22 cellular contexts compared by ENCODE assay signal in genomic region chr11:45165386-45165785, GRCh38.
"Had no signal": no experiment of that assay in that cellular context is flagged by ENCODE, and none has a peak within 500 bp of the region (broad histone marks: within the 10 kb centered on the region; RNA-seq: fewer than 3 reads in every experiment).

No MANE protein-coding gene starts in this region.

- H3K36me3 Mint-ChIP-seq: immature natural killer cell; naive B cell; natural killer cell treated with Interleukin-12 subunit alpha and Interleukin-12 subunit beta and Interleukin-15 and Interleukin-18, amount 100 ng/mL, for 72 hours had no signal

- H3K4me3 ChIP-seq: lung, prostate gland, right atrium auricular region, thoracic aorta, transverse colon had no signal

- H3K27me3 Mint-ChIP-seq: memory B cell; naive B cell; natural killer cell treated with Interleukin-12 subunit alpha and Interleukin-12 subunit beta and Interleukin-15 and Interleukin-18, amount 100 ng/mL, for 72 hours; stimulated activated memory B cell treated with anti-CD40 and anti-IgM and Interleukin-4, amounts not matched to agents 10 μg/mL and 1 μg/mL and 100 μg/mL, for 72 hours had no signal

- DNase-seq: cortex of kidney; effector CD4-positive, alpha-beta T cell; hypothalamus; immature natural killer cell; islet precursor cell; kidney glomerular epithelial cell; left colon; left ventricle myocardium superior; naive B cell; stimulated activated CD4-positive, alpha-beta T cell treated with anti-CD3 and anti-CD28 coated beads, Interleukin-4, amount 100 ng/mL, for 4 hours; stimulated activated naive CD8-positive, alpha-beta T cell treated with anti-CD3 and anti-CD28 coated beads, Interleukin-15, Interleukin-2, amounts not matched to agents 100 U/mL and 50 U/mL, for 24 hours; substantia nigra; transverse colon had no signal

- H3K27me3 ChIP-seq: neutrophil, right atrium auricular region, transverse colon had no signal

- H3K4me3 Mint-ChIP-seq: immature natural killer cell; memory B cell; naive B cell; natural killer cell treated with Interleukin-12 subunit alpha and Interleukin-12 subunit beta and Interleukin-15 and Interleukin-18, amount 100 ng/mL, for 72 hours; neural crest cell; stimulated activated memory B cell treated with anti-CD40 and anti-IgM and Interleukin-4, amounts not matched to agents 10 μg/mL and 1 μg/mL and 100 μg/mL, for 72 hours had no signal

- H3K27ac Mint-ChIP-seq: immature natural killer cell; memory B cell; natural killer cell treated with Interleukin-12 subunit alpha and Interleukin-12 subunit beta and Interleukin-15 and Interleukin-18, amount 100 ng/mL, for 72 hours; stimulated activated memory B cell treated with anti-CD40 and anti-IgM and Interleukin-4, amounts not matched to agents 10 μg/mL and 1 μg/mL and 100 μg/mL, for 72 hours had no signal

- H3K9me3 Mint-ChIP-seq: immature natural killer cell; memory B cell; naive B cell; natural killer cell treated with Interleukin-12 subunit alpha and Interleukin-12 subunit beta and Interleukin-15 and Interleukin-18, amount 100 ng/mL, for 72 hours; neural crest cell; stimulated activated memory B cell treated with anti-CD40 and anti-IgM and Interleukin-4, amounts not matched to agents 10 μg/mL and 1 μg/mL and 100 μg/mL, for 72 hours had no signal

- H3K27ac ChIP-seq: neutrophil, prostate gland, transverse colon had no signal

- H3K4me1 ChIP-seq: prostate gland had no signal

- H3K36me3 ChIP-seq: neutrophil, prostate gland, right atrium auricular region, thoracic aorta, transverse colon had no signal

- H3K9me3 ChIP-seq: neutrophil, prostate gland, right atrium auricular region, thoracic aorta, transverse colon had no signal
